ENCODE assay signal across 7 cellular contexts in the genomic region with DNA sequence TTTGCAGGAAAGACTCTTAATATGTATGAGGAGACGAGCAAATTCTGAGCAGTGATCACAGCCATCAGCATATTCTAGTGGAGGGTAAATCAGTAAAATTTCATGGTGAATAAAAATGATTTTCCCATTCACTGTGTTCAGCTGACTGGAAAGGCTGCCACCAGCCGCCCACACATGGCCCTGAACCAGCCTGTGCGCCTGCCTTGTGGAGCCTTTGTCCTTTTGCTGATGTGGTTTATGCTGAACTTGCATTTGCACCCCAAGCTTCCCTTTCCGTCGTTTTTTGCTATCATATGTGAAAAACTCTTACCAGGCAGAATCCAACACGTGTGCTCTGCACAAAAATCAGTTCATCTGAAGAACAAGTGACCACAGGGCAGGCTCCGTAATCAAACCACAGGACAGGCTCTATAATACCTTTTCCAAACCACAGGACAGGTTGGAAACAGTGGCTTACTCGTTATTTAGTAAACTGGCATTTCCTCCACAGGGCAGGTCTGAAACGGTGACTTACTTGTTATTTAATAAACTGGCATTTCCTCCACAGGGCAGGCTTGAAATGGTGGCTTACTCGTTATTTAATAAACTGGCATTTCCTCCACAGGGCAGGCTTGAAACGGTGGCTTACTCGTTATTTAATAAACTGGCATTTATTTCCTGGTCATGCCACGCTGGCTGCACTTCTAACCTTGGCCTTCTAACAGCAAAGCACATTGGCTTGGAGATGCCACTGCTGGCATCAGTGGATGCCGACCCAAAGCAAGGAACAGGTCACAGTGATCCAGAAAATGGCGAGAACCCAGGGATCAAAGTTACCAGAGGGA. TPM values are rescaled to one million over a fixed set of nuclear protein-coding genes. Genes with fewer than 3 reads are reported as not detected.
A peak's percentile ranks its signal among the peaks of the same experiment; 100 is the strongest.
DNase-seq lines count a peak whose midpoint lies in the region; ATAC-seq, FAIRE-seq and TF ChIP-seq lines count a peak whose summit lies in the region.
"Not testable (repeated sequence)": the region's sequence is repeated elsewhere in the genome, so short reads cannot be mapped to it uniquely, and the experiment has no call there.

No MANE protein-coding gene starts in this region.

- not testable (repeated sequence) for H3K4me1 ChIP-seq in body of pancreas; kidney (ENCODE audit: control insufficient read depth in 1 of 2, insufficient read depth in 1 of 2, low read depth in 1 of 2, low read length in 2 of 2); right lobe of liver; small intestine (ENCODE audit: control insufficient read depth in 2 of 2, insufficient read depth in 1 of 2, low read depth in 1 of 2, low read length in 1 of 2)

- WGBS in body of pancreas, 2 donors: 64 to 74% methylated on average over 12 to 13 of the region's 15 CpGs
- WGBS in right lobe of liver (ENCODE audit: insufficient coverage, low coverage, low lambda C conversion rate, missing lambda C conversion rate): 61% methylated on average over 3 of the region's 15 CpGs
- 47 to 71% (median 54%) methylated on average over 12 to 13 of the region's 15 CpGs for WGBS in small intestine, 3 donors

- peak overlapping the region in 2 of 4 donors; percentile 53 to 71 for H3K27ac ChIP-seq in body of pancreas
- not testable (repeated sequence) for H3K27ac ChIP-seq in epithelial cell of prostate; kidney (ENCODE audit: low read depth in 2 of 2, low read length in 2 of 2)
- H3K27ac ChIP-seq in right lobe of liver: peak overlapping the region in 1 of 3 donors; percentile 77
- peak overlapping the region; percentile 41 to 85 for H3K27ac ChIP-seq in small intestine (ENCODE audit: low read depth in 1 of 2, low read length in 1 of 2)

- not testable (repeated sequence) for TF ChIP-seq CTCF in body of pancreas (IDR thresholded peaks at IDR 0.05); kidney (IDR thresholded peaks at IDR 0.05; ENCODE audit: borderline replicate concordance, extremely low read depth, insufficient read depth); right lobe of liver (IDR thresholded peaks at IDR 0.05); osteocyte (IDR thresholded peaks at IDR 0.05)

- H3K27me3 ChIP-seq in body of pancreas; right lobe of liver; small intestine (ENCODE audit: control insufficient read depth in 2 of 2, insufficient read depth in 2 of 2, low read length in 2 of 2): not testable (repeated sequence)

- not testable (repeated sequence) for H3K27ac Mint-ChIP-seq in osteocyte (ENCODE audit: unreplicated experiment)

- H3K4me3 Mint-ChIP-seq in osteocyte (ENCODE audit: unreplicated experiment): not testable (repeated sequence)

- FAIRE-seq in kidney (lab: Jason Lieb, UNC): peak; percentile 56
- FAIRE-seq in small intestine (lab: Jason Lieb, UNC): not testable (repeated sequence)

- H3K36me3 ChIP-seq in body of pancreas (replicated peaks in 1 of 2; ENCODE audit: insufficient read depth in 1 of 2, low read depth in 2 of 2) (peaks cover 8 to 35% of the 10 kb centered on the region in 2 donors), kidney (ENCODE audit: control insufficient read depth in 1 of 2, insufficient read depth in 2 of 2, low read length in 2 of 2) (peaks cover 13% of the 10 kb centered on the region in 2 donors), right lobe of liver (peaks cover 0 to 46% (median 18%) of the 10 kb centered on the region in 4 donors)
- H3K36me3 ChIP-seq in small intestine (ENCODE audit: control insufficient read depth in 2 of 2, insufficient read depth in 2 of 2, low read length in 2 of 2): not testable (repeated sequence)

- intact Hi-C loops in body of pancreas (cut with DNase I); kidney (cut with DNase I); right lobe of liver (cut with DNase I): not testable (repeated sequence)

- not testable (repeated sequence) for H3K27me3 Mint-ChIP-seq in osteocyte (ENCODE audit: unreplicated experiment)

- not testable (repeated sequence) for H3K9ac ChIP-seq in kidney (ENCODE audit: low read length in 2 of 2)

- H3K9me3 Mint-ChIP-seq in osteocyte (ENCODE audit: unreplicated experiment): not testable (repeated sequence)

- H3K4me3 ChIP-seq in body of pancreas; kidney (ENCODE audit: low read length in 2 of 2); right lobe of liver; small intestine (ENCODE audit: low read depth in 1 of 2, low read length in 2 of 2): not testable (repeated sequence)

- not testable (repeated sequence) for TF ChIP-seq POLR2A in body of pancreas (IDR thresholded peaks at IDR 0.05); right lobe of liver (IDR thresholded peaks at IDR 0.05)

- peaks cover 34% of the 10 kb centered on the region for H3K36me3 Mint-ChIP-seq in osteocyte (ENCODE audit: unreplicated experiment)

- DNase-seq in M059J (ENCODE audit: low read depth) (peak; percentile 34), epithelial cell of prostate (ENCODE audit: low read depth, low spot score) (peak; percentile 64), osteocyte (ENCODE audit: extremely low spot score, unreplicated experiment) (peak; percentile 42)
- DNase-seq in body of pancreas, kidney, right lobe of liver, small intestine: not testable (repeated sequence)

- peak; percentile 70 for ATAC-seq in body of pancreas
- peak; percentile 46 to 68 (median 57) for ATAC-seq in right lobe of liver

- not testable (repeated sequence) for H3K4me1 Mint-ChIP-seq in osteocyte (ENCODE audit: unreplicated experiment)

- H3K9me3 ChIP-seq in body of pancreas; kidney (ENCODE audit: control insufficient read depth in 1 of 2, low read length in 2 of 2); right lobe of liver; small intestine (ENCODE audit: control insufficient read depth, low read depth): not testable (repeated sequence)

RNA-seq across cellular contexts. Expression of gene TNK2, which starts 58.4 kb away (rescaled TPM):
- total RNA-seq in M059J (2014; rRNA removed; shearing (Covaris generic)): 8.0 and 13.9 TPM in 2 replicates
- total RNA-seq in body of pancreas (10 to 100 TPM; 25.9 to 49.1 TPM), kidney (42.5 TPM), right lobe of liver (10 to 100 TPM; 12.6 to 52.5 (median 25.3) TPM), osteocyte (42.9 and 54.2 TPM in 2 replicates)
- polyA plus RNA-seq in kidney (ENCODE audit: insufficient read depth, low read depth, low replicate concordance) (14.7 TPM), small intestine (10 to 100 TPM in 2 of 3 donors, 1 to 10 TPM in 1; 6.7 to 17.8 (median 14.6) TPM)
